In the genomic region with DNA sequence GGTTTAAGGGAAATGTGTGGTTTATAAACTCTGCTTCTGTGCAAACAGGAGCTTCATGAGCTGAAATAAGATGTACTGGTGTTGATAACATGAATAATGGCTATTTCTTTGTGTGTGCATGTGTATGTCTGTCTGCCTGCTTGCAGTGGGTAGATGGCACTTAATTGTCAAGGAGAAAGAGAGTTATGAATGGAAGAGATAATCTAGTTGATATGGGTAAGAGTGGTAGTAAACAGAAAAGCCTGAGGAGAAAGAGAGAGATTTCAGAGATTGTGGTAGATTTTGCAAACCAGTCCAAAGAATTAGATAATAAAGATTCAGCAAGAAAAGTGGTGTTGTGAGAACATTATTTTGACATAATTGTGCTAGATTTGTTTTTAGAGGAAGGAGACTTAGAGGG, we compare ENCODE assay signal across 20 cellular contexts. TPM values are rescaled to one million over a fixed set of nuclear protein-coding genes. Genes with fewer than 3 reads are reported as not detected.
A peak's percentile ranks its signal among the peaks of the same experiment; 100 is the strongest.
DNase-seq lines count a peak whose midpoint lies in the region; TF ChIP-seq lines count a peak whose summit lies in the region.
"Had no signal": no experiment of that assay in that cellular context is flagged by ENCODE, and none has a peak within 500 bp of the region (broad histone marks: within the 10 kb centered on the region; RNA-seq: fewer than 3 reads in every experiment).

No MANE protein-coding gene starts in this region.

- TF ChIP-seq POLR2A in breast epithelium (IDR thresholded peaks at IDR 0.05), result no peak

- H3K9me3 Mint-ChIP-seq in MCF 10A (ENCODE audit: unreplicated experiment) (no peaks in the 10 kb centered on the region), endodermal cell (no peaks in the 10 kb centered on the region)
- H3K9me3 Mint-ChIP-seq: CD4-positive, alpha-beta memory T cell had no signal

- H3K4me3 Mint-ChIP-seq in MCF 10A (ENCODE audit: unreplicated experiment) (no peak overlapping the region), endodermal cell (no peak overlapping the region)
- H3K4me3 Mint-ChIP-seq: B cell had no signal

- H3K36me3 ChIP-seq in breast epithelium (no peaks in the 10 kb centered on the region), endodermal cell (ENCODE audit: control insufficient read depth, insufficient read depth, low read length) (no peaks in the 10 kb centered on the region)

- BruUV-seq in MCF 10A (replicated peaks; lab: Mats Ljungman, UMichigan), result no TSS peak

- H3K9me3 ChIP-seq in breast epithelium (no peaks in the 10 kb centered on the region), endodermal cell (ENCODE audit: control insufficient read depth, low read length) (no peaks in the 10 kb centered on the region)

- no peaks in the 10 kb centered on the region for H3K27me3 ChIP-seq in breast epithelium
- H3K27me3 ChIP-seq in endodermal cell (ENCODE audit: control insufficient read depth, insufficient read depth, low read length, poor library complexity, severe bottlenecking), result no peaks in the 10 kb centered on the region

- CTCF ChIA-PET in MCF 10A (lab: Yijun Ruan, JAX), result no interaction called here

- TF ChIP-seq CTCF in MCF 10A (IDR thresholded peaks at IDR 0.05; ENCODE audit: unreplicated experiment) (no peak), breast epithelium (IDR thresholded peaks at IDR 0.05) (no peak), endodermal cell (conservative IDR thresholded peaks at IDR 0.05) (no peak)

- no peak overlapping the region for H3K4me3 ChIP-seq in breast epithelium
- H3K4me3 ChIP-seq in endodermal cell (ENCODE audit: low read length), result peak overlapping the region; percentile 67

- H3K4me1 ChIP-seq in breast epithelium (peaks cover 0 to 10% of the 10 kb centered on the region in 2 donors), endodermal cell (ENCODE audit: control insufficient read depth, insufficient read depth, low read length) (peaks cover 33% of the 10 kb centered on the region)

- H3K9ac ChIP-seq in endodermal cell (ENCODE audit: extremely low read depth, low read length, poor library complexity, severe bottlenecking), result no peak overlapping the region

- H3K27ac ChIP-seq in breast epithelium, result no peak overlapping the region
- no peak overlapping the region for H3K27ac ChIP-seq in endodermal cell (ENCODE audit: low read depth, low read length)

- POLR2A ChIA-PET in MCF 10A (lab: Yijun Ruan, JAX), result interaction anchor here (0.6 kb wide), 1 partner anchor 296 kb away, joined by 3 read pairs; no protein-coding TSS in a partner anchor

- H3K4me1 Mint-ChIP-seq in MCF 10A (ENCODE audit: insufficient read depth, unreplicated experiment) (peaks cover 32% of the 10 kb centered on the region), endodermal cell (peaks cover 42% of the 10 kb centered on the region)

- intact Hi-C loops in MCF 10A (cut with micrococcal nuclease), result no loop called here
- intact Hi-C loops in breast epithelium (cut with DNase I; ENCODE audit: low total_unique reads), result no loop called here

- peak overlapping the region; percentile 10 for H3K27ac Mint-ChIP-seq in MCF 10A (ENCODE audit: low read depth, unreplicated experiment)
- H3K27ac Mint-ChIP-seq in endodermal cell, result no peak overlapping the region
- H3K27ac Mint-ChIP-seq: B cell had no signal

- H3K36me3 Mint-ChIP-seq in MCF 10A (ENCODE audit: insufficient read depth, unreplicated experiment), result peaks cover 6% of the 10 kb centered on the region
- no peaks in the 10 kb centered on the region for H3K36me3 Mint-ChIP-seq in endodermal cell (ENCODE audit: low read depth)

- DNase-seq in MCF 10A (ENCODE audit: unreplicated experiment), result no peak
- DNase-seq in breast epithelium (ENCODE audit: low spot score in 2 of 2), result no peak
- peak; percentile 33 for DNase-seq in OCI-M1 (lab: John Stamatoyannopoulos, UW)
- DNase-seq in endodermal cell, result no peak
- DNase-seq in activated effector memory CD4-positive, alpha-beta T cell treated with anti-CD3 and anti-CD28 coated beads, Interleukin-2, amount 50 U/mL, for 16 hours, result no peak
- no peak for DNase-seq in CD1c-positive myeloid dendritic cell (ENCODE audit: extremely low spot score)
- DNase-seq in SHP77 (lab: John Stamatoyannopoulos, UW), result no peak
- no peak for DNase-seq in DMS79 (lab: John Stamatoyannopoulos, UW)
- DNase-seq: Calu3; CD4-positive, alpha-beta memory T cell; DMS53; HCEC 1CT; NCI-H1105; NCI-H1694; NCI-H2107; NCI-H2227 treated with DMSO at 0.1 percent for 48 hours; NCI-H510A treated with DMSO at 0.1 percent for 48 hours; NCI-H774; Right ventricle myocardium superior had no signal

- H3K27me3 Mint-ChIP-seq in MCF 10A (ENCODE audit: insufficient read depth, unreplicated experiment), result no peaks in the 10 kb centered on the region
- H3K27me3 Mint-ChIP-seq in endodermal cell (ENCODE audit: insufficient read depth), result no peaks in the 10 kb centered on the region
- H3K27me3 Mint-ChIP-seq: B cell; CD4-positive, alpha-beta memory T cell had no signal

RNA-seq across cellular contexts. Expression of gene SUCO, which starts 7.7 kb away (rescaled TPM):
- total RNA-seq in MCF 10A (2022), result 47.9 and 54.3 TPM in 2 replicates
- 10 to 100 TPM; 29.6 to 70.8 (median 43.9) TPM for total RNA-seq in breast epithelium
- total RNA-seq in endodermal cell, result 10 to 100 TPM; 62.2 TPM
- 49.8 TPM for polyA plus RNA-seq in endodermal cell (2013, experiment 1 of 2)
- 53.9 TPM for polyA plus RNA-seq in endodermal cell (2013, experiment 2 of 2)
